In genomic region chr11:120473486-120473885, GRCh38 we compare ENCODE assay signal across 28 cellular contexts. TPM values are rescaled to one million over a fixed set of nuclear protein-coding genes. Genes with fewer than 3 reads are reported as not detected.
"Had no signal": no experiment of that assay in that cellular context is flagged by ENCODE, and none has a peak within 500 bp of the region (broad histone marks: within the 10 kb centered on the region; RNA-seq: fewer than 3 reads in every experiment).

No MANE protein-coding gene starts in this region.

- H3K4me3 ChIP-seq: hepatocyte, lower lobe of right lung, psoas muscle, right lobe of liver, smooth muscle cell, tibial nerve, uterus had no signal

- DNase-seq: kidney glomerular epithelial cell; left cardiac atrium; lower lobe of right lung; mammary epithelial cell; mesenchymal stem cell; naive thymus-derived CD8-positive, alpha-beta T cell; occipital lobe; psoas muscle; right lobe of liver; stimulated activated CD4-positive, alpha-beta T cell treated with anti-CD3 and anti-CD28 coated beads, Interleukin-1b, Interleukin-23, amount 100 ng/mL, for 48 hours; stimulated activated CD4-positive, alpha-beta T cell treated with anti-CD3 and anti-CD28 coated beads, Interleukin-2, amount 100 ng/mL, for 48 hours; stimulated activated CD4-positive, alpha-beta T cell treated with anti-CD3 and anti-CD28 coated beads, Interleukin-4, amount 100 ng/mL, for 4 hours; stimulated activated CD8-positive, alpha-beta memory T cell treated with anti-CD3 and anti-CD28 coated beads, Interleukin-4, amount 100 ng/mL, for 48 hours; stimulated activated naive CD4-positive, alpha-beta T cell treated with Interleukin-2 at 50 U/mL for 16 hours; stimulated activated naive CD8-positive, alpha-beta T cell treated with anti-CD3 and anti-CD28 coated beads, Interleukin-15, amount 100 ng/mL, for 72 hours; substantia nigra; uterus had no signal

- H3K27ac ChIP-seq: hepatocyte, lower lobe of right lung, neutrophil, parathyroid adenoma, psoas muscle, right lobe of liver, tibial nerve, uterus had no signal

- H3K4me1 ChIP-seq: lower lobe of right lung, parathyroid adenoma, psoas muscle, right lobe of liver, tibial nerve, uterus had no signal

- H3K4me3 Mint-ChIP-seq: naive thymus-derived CD8-positive, alpha-beta T cell; nephron; neural crest cell; stimulated activated memory B cell treated with anti-CD40 and anti-IgM and Interleukin-4, amounts not matched to agents 10 μg/mL and 1 μg/mL and 100 μg/mL, for 72 hours; stimulated activated naive CD8-positive, alpha-beta T cell treated with anti-CD3 and anti-CD28 coated beads, Interleukin-15, amount 100 ng/mL, for 72 hours; type B pancreatic cell had no signal

- H3K4me1 Mint-ChIP-seq: naive thymus-derived CD8-positive, alpha-beta T cell; nephron; neural crest cell; stimulated activated memory B cell treated with anti-CD40 and anti-IgM and Interleukin-4, amounts not matched to agents 10 μg/mL and 1 μg/mL and 100 μg/mL, for 72 hours; stimulated activated naive CD8-positive, alpha-beta T cell treated with anti-CD3 and anti-CD28 coated beads, Interleukin-15, amount 100 ng/mL, for 72 hours had no signal

- ATAC-seq: left lobe of liver; lower lobe of right lung; naive thymus-derived CD8-positive, alpha-beta T cell; right lobe of liver; stimulated activated memory B cell treated with anti-CD40 and anti-IgM and Interleukin-4, amounts not matched to agents 10 μg/mL and 1 μg/mL and 100 μg/mL, for 72 hours; stimulated activated naive CD8-positive, alpha-beta T cell treated with anti-CD3 and anti-CD28 coated beads, Interleukin-15, amount 100 ng/mL, for 72 hours had no signal

- H3K27me3 ChIP-seq: hepatocyte, right lobe of liver, tibial nerve, uterus had no signal

- H3K4me2 ChIP-seq: hepatocyte, smooth muscle cell had no signal

- H2AFZ ChIP-seq: hepatocyte, parathyroid adenoma had no signal

- H3K9ac ChIP-seq: parathyroid adenoma had no signal

- H3K36me3 ChIP-seq: neutrophil, uterus had no signal

- H3K9me3 ChIP-seq: lower lobe of right lung, neutrophil, psoas muscle, right lobe of liver, tibial nerve, uterus had no signal

- FAIRE-seq: keratinocyte had no signal

- H3K27me3 Mint-ChIP-seq: naive thymus-derived CD8-positive, alpha-beta T cell; stimulated activated memory B cell treated with anti-CD40 and anti-IgM and Interleukin-4, amounts not matched to agents 10 μg/mL and 1 μg/mL and 100 μg/mL, for 72 hours; stimulated activated naive CD8-positive, alpha-beta T cell treated with anti-CD3 and anti-CD28 coated beads, Interleukin-15, amount 100 ng/mL, for 72 hours; type B pancreatic cell had no signal

- H3K9me3 Mint-ChIP-seq: naive thymus-derived CD8-positive, alpha-beta T cell; nephron; neural crest cell; stimulated activated memory B cell treated with anti-CD40 and anti-IgM and Interleukin-4, amounts not matched to agents 10 μg/mL and 1 μg/mL and 100 μg/mL, for 72 hours; stimulated activated naive CD8-positive, alpha-beta T cell treated with anti-CD3 and anti-CD28 coated beads, Interleukin-15, amount 100 ng/mL, for 72 hours; type B pancreatic cell had no signal

- H3K27ac Mint-ChIP-seq: naive thymus-derived CD8-positive, alpha-beta T cell; nephron; stimulated activated memory B cell treated with anti-CD40 and anti-IgM and Interleukin-4, amounts not matched to agents 10 μg/mL and 1 μg/mL and 100 μg/mL, for 72 hours; stimulated activated naive CD8-positive, alpha-beta T cell treated with anti-CD3 and anti-CD28 coated beads, Interleukin-15, amount 100 ng/mL, for 72 hours; type B pancreatic cell had no signal

RNA-seq across cellular contexts. Expression of gene GRIK4, which starts 38.1 kb away (rescaled TPM):
- total RNA-seq: mammary epithelial cell; naive thymus-derived CD8-positive, alpha-beta T cell; smooth muscle cell had no signal
- polyA plus RNA-seq: keratinocyte; mammary epithelial cell; naive thymus-derived CD8-positive, alpha-beta T cell; smooth muscle cell had no signal
